ENCODE assay signal across 9 cellular contexts in genomic region chr1:221171768-221172167, GRCh38.
"Had no signal": no experiment of that assay in that cellular context is flagged by ENCODE, and none has a peak within 500 bp of the region (broad histone marks: within the 10 kb centered on the region; RNA-seq: fewer than 3 reads in every experiment).

No MANE protein-coding gene starts in this region.

- H3K4me2 ChIP-seq: GM23338 had no signal

- DNase-seq: GM23248, GOT3, H7, H9, HCEC 1CT, HFFc6 had no signal

- H3K4me3 ChIP-seq: GM23248, GM23338, HAP-1 had no signal

- H3K9me3 Mint-ChIP-seq: HFFc6 had no signal

- ATAC-seq: GM23338, HCT116 had no signal

- H3K27ac Mint-ChIP-seq: GM23338, H9, HFFc6 had no signal

- H3K9ac ChIP-seq: GM23248 had no signal

- H3K27ac ChIP-seq: GM23248 had no signal

- H3K4me3 Mint-ChIP-seq: GM23338, H9, HFFc6 had no signal

- H3K36me3 ChIP-seq: HAP-1 had no signal

- H3K9me3 ChIP-seq: HAP-1 had no signal
